ENCODE assay signal across 1 cellular context in the genomic region with DNA sequence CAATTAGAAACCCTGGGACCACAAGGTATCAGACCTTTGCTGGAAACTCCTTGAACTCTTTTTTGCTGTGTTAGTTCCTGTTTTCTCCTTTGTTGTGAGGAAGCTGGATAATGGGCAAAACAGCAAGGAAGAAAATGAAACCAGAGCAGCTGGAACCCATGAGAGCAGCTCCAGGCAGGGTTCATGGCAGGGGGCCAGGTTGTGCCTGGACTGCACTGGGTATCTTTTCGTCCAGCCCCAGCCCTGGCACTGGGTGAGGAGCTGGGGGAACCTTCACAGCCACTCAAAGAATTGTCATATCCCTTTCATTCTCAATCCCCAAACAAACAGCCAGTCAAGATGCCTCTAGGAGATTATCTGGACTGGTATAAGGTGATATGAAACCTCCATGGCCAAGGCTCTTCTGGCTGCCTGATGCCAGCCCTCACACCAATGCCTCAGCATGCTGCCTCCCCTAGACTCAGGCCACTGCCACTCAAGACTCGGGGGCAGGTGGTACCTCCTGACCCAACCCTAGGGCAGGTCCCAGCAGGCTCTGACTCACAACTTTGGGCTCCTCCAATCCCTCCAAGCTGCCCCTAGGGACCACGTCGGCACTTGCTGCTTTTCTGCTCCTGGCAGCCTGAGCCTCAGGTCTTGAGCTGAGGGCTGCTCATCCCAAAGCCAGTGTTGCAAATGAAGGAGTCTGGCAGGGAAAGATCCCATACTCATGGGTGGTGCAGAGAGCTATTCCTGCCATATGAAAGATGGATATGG.
TF ChIP-seq lines count a peak whose summit lies in the region.

No MANE protein-coding gene starts in this region.

TF ChIP-seq in HCT116, 20 proteins besides CTCF, POLR2A, EP300 and RAD21:
- TF ChIP-seq FOSL1 (IDR thresholded peaks at IDR 0.05; ENCODE audit: low read depth): no peak
- no peak for TF ChIP-seq EGR1 (IDR thresholded peaks at IDR 0.05; ENCODE audit: low read depth)
- TF ChIP-seq, protein P1, sequence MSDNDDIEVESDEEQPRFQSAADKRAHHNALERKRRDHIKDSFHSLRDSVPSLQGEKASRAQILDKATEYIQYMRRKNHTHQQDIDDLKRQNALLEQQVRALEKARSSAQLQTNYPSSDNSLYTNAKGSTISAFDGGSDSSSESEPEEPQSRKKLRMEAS (IDR thresholded peaks at IDR 0.05): no peak
- no peak for TF ChIP-seq ZFX (IDR thresholded peaks at IDR 0.05)
- no peak for TF ChIP-seq CBX3 (IDR thresholded peaks at IDR 0.05; ENCODE audit: low read depth)
- TF ChIP-seq SIN3A (IDR thresholded peaks at IDR 0.05; ENCODE audit: low read depth): no peak
- no peak for TF ChIP-seq SP1 (IDR thresholded peaks at IDR 0.05; ENCODE audit: low read depth)
- no peak for TF ChIP-seq TCF7L2 (IDR thresholded peaks at IDR 0.05; ENCODE audit: borderline replicate concordance, extremely low read depth, insufficient read depth, insufficient read length)
- no peak for TF ChIP-seq SRF (IDR thresholded peaks at IDR 0.05; ENCODE audit: low read depth)
- TF ChIP-seq EZH2 (IDR thresholded peaks at IDR 0.05): no peak
- TF ChIP-seq EZH2phosphoT487 (IDR thresholded peaks at IDR 0.05; ENCODE audit: borderline replicate concordance): no peak
- no peak for TF ChIP-seq ZNF274 (IDR thresholded peaks at IDR 0.05; ENCODE audit: low read depth, low read length)
